27 cellular contexts compared by ENCODE assay signal in the genomic region with DNA sequence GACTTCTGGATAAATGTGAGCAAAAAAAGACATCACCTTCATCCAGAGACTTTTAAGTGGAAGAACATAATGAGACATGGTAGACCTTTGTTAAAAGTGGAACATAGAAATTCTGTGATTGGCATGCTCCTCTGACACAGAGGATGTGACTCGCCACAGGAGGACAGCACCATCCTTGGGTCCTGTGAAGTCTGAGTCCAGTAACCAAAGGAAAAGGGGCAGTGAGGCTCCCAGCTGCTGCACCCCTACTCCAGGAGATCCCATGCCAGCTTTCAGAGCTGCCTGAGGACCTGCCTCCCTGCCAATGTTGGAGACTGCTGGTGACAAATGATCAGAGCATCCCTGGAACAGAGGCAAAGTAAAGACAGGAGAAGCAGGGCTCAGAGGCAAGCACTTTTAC.
DNase-seq lines count a peak whose midpoint lies in the region; TF ChIP-seq lines count a peak whose summit lies in the region.
"Had no signal": no experiment of that assay in that cellular context is flagged by ENCODE, and none has a peak within 500 bp of the region (broad histone marks: within the 10 kb centered on the region; RNA-seq: fewer than 3 reads in every experiment).

No MANE protein-coding gene starts in this region.

- no peaks in the 10 kb centered on the region for H3K36me3 ChIP-seq in breast epithelium
- H3K36me3 ChIP-seq: cardiac muscle cell, right lobe of liver, SJSA1, uterus had no signal

- intact Hi-C loops in MCF 10A (cut with micrococcal nuclease) = no loop called here
- intact Hi-C loops in breast epithelium (cut with DNase I; ENCODE audit: low total_unique reads) = no loop called here

- POLR2A ChIA-PET in MCF 10A (lab: Yijun Ruan, JAX) = interaction anchor here (0.7 kb wide), 1 partner anchor 318 kb away, joined by 3 read pairs; no protein-coding TSS in a partner anchor
- POLR2A ChIA-PET in GM10248 (lab: Yijun Ruan, JAX) = no interaction called here

- no peaks in the 10 kb centered on the region for H3K9me3 Mint-ChIP-seq in MCF 10A (ENCODE audit: unreplicated experiment)
- H3K9me3 Mint-ChIP-seq: activated naive CD4-positive, alpha-beta T cell treated with anti-CD3 and anti-CD28 coated beads, Interleukin-2, amount 50 U/mL, for 24 hours; activated T-helper 1 cell treated with anti-CD3 and anti-CD28 coated beads, Interleukin-12 subunit alpha, Interleukin-12 subunit beta, Interleukin-2, Interleukin-4 antibody, amounts not matched to agents 30 ng/mL and 10 ng/mL and 1 ng/mL, durations not matched to agents 14 hours and 24 hours and 36 hours; neural crest cell; stimulated activated memory B cell treated with anti-CD40 and anti-IgM and Interleukin-4, amounts not matched to agents 10 μg/mL and 1 μg/mL and 100 μg/mL, for 72 hours had no signal

- no TSS peak for BruUV-seq in MCF 10A (replicated peaks; lab: Mats Ljungman, UMichigan)

- DNase-seq in MCF 10A (ENCODE audit: unreplicated experiment) (no peak), breast epithelium (ENCODE audit: low spot score in 2 of 2) (no peak), epithelial cell of esophagus (ENCODE audit: low read depth) (peak; percentile 50), midbrain (lab: John Stamatoyannopoulos, UW) (peak; percentile 51), GM10248 (ENCODE audit: extremely low spot score) (no peak), dermis blood vessel endothelial cell (no peak), islet precursor cell (no peak)
- no peak for DNase-seq in activated naive CD4-positive, alpha-beta T cell (lab: John Stamatoyannopoulos, UW)
- DNase-seq: activated CD4-positive, alpha-beta T cell treated with anti-CD3 and anti-CD28 coated beads, Interleukin-2, amount 50 U/mL, for 4 hours; activated CD8-positive, alpha-beta memory T cell treated with anti-CD3 and anti-CD28 coated beads, Interleukin-2, amount 50 U/mL, for 4 hours; AML-193; CD4-positive, alpha-beta memory T cell; left cardiac atrium; NCI-H1048; NCI-H187; NCI-H526; right lobe of liver; stimulated activated CD4-positive, alpha-beta T cell treated with anti-CD3 and anti-CD28 coated beads, Interleukin-4, amount 100 ng/mL, for 4 hours; T-helper 1 cell; testis; uterus had no signal

- H3K27ac Mint-ChIP-seq in MCF 10A (ENCODE audit: low read depth, unreplicated experiment) = peak overlapping the region; percentile 11
- H3K27ac Mint-ChIP-seq: activated naive CD4-positive, alpha-beta T cell treated with anti-CD3 and anti-CD28 coated beads, Interleukin-2, amount 50 U/mL, for 24 hours; activated T-helper 1 cell treated with anti-CD3 and anti-CD28 coated beads, Interleukin-12 subunit alpha, Interleukin-12 subunit beta, Interleukin-2, Interleukin-4 antibody, amounts not matched to agents 30 ng/mL and 10 ng/mL and 1 ng/mL, durations not matched to agents 14 hours and 24 hours and 36 hours; CD4-positive, alpha-beta memory T cell; stimulated activated memory B cell treated with anti-CD40 and anti-IgM and Interleukin-4, amounts not matched to agents 10 μg/mL and 1 μg/mL and 100 μg/mL, for 72 hours had no signal

- H3K4me1 ChIP-seq in breast epithelium = no peaks in the 10 kb centered on the region
- H3K4me1 ChIP-seq: right lobe of liver, SJSA1, testis, uterus had no signal

- CTCF ChIA-PET in MCF 10A (lab: Yijun Ruan, JAX) (no interaction called here), GM10248 (lab: Yijun Ruan, JAX) (no interaction called here)

- H3K9me3 ChIP-seq in breast epithelium = no peaks in the 10 kb centered on the region
- H3K9me3 ChIP-seq: right lobe of liver, SJSA1, testis, uterus had no signal

- TF ChIP-seq CTCF in MCF 10A (IDR thresholded peaks at IDR 0.05; ENCODE audit: unreplicated experiment) (no peak), breast epithelium (IDR thresholded peaks at IDR 0.05) (no peak), epithelial cell of esophagus (IDR thresholded peaks at IDR 0.05; ENCODE audit: insufficient read depth, low read depth, low read length, missing control alignments) (no peak), GM10248 (IDR thresholded peaks at IDR 0.05; ENCODE audit: control extremely low read depth, extremely low read depth, low read depth, missing control alignments) (no peak)

- no peaks in the 10 kb centered on the region for H3K27me3 ChIP-seq in breast epithelium
- H3K27me3 ChIP-seq: right lobe of liver, SJSA1, testis, uterus had no signal

- H3K4me3 Mint-ChIP-seq in MCF 10A (ENCODE audit: unreplicated experiment) = no peak overlapping the region
- H3K4me3 Mint-ChIP-seq: activated naive CD4-positive, alpha-beta T cell treated with anti-CD3 and anti-CD28 coated beads, Interleukin-2, amount 50 U/mL, for 24 hours; activated T-helper 1 cell treated with anti-CD3 and anti-CD28 coated beads, Interleukin-12 subunit alpha, Interleukin-12 subunit beta, Interleukin-2, Interleukin-4 antibody, amounts not matched to agents 30 ng/mL and 10 ng/mL and 1 ng/mL, durations not matched to agents 14 hours and 24 hours and 36 hours; CD4-positive, alpha-beta memory T cell; neural crest cell; stimulated activated memory B cell treated with anti-CD40 and anti-IgM and Interleukin-4, amounts not matched to agents 10 μg/mL and 1 μg/mL and 100 μg/mL, for 72 hours had no signal

- H3K4me3 ChIP-seq in breast epithelium (no peak overlapping the region), epithelial cell of esophagus (ENCODE audit: low read length) (no peak overlapping the region)
- H3K4me3 ChIP-seq: cardiac muscle cell, right lobe of liver, SJSA1, testis, uterus had no signal

- H3K36me3 Mint-ChIP-seq in MCF 10A (ENCODE audit: insufficient read depth, unreplicated experiment) = no peaks in the 10 kb centered on the region
- H3K36me3 Mint-ChIP-seq: activated naive CD4-positive, alpha-beta T cell treated with anti-CD3 and anti-CD28 coated beads, Interleukin-2, amount 50 U/mL, for 24 hours; CD4-positive, alpha-beta memory T cell; stimulated activated memory B cell treated with anti-CD40 and anti-IgM and Interleukin-4, amounts not matched to agents 10 μg/mL and 1 μg/mL and 100 μg/mL, for 72 hours had no signal

- no peaks in the 10 kb centered on the region for H3K27me3 Mint-ChIP-seq in MCF 10A (ENCODE audit: insufficient read depth, unreplicated experiment)
- H3K27me3 Mint-ChIP-seq: activated naive CD4-positive, alpha-beta T cell treated with anti-CD3 and anti-CD28 coated beads, Interleukin-2, amount 50 U/mL, for 24 hours; stimulated activated memory B cell treated with anti-CD40 and anti-IgM and Interleukin-4, amounts not matched to agents 10 μg/mL and 1 μg/mL and 100 μg/mL, for 72 hours had no signal

- H3K27ac ChIP-seq in breast epithelium = no peak overlapping the region
- H3K27ac ChIP-seq: cardiac muscle cell, right lobe of liver, SJSA1, testis, uterus had no signal

- peaks cover 42% of the 10 kb centered on the region for H3K4me1 Mint-ChIP-seq in MCF 10A (ENCODE audit: insufficient read depth, unreplicated experiment)
- H3K4me1 Mint-ChIP-seq: activated naive CD4-positive, alpha-beta T cell treated with anti-CD3 and anti-CD28 coated beads, Interleukin-2, amount 50 U/mL, for 24 hours; CD4-positive, alpha-beta memory T cell; stimulated activated memory B cell treated with anti-CD40 and anti-IgM and Interleukin-4, amounts not matched to agents 10 μg/mL and 1 μg/mL and 100 μg/mL, for 72 hours had no signal

- no peak for TF ChIP-seq POLR2A in breast epithelium (IDR thresholded peaks at IDR 0.05)

Comparison
In these comparisons a context has a peak if more than half of its experiments do, and no peak if none do; other contexts are left out.
1. DNase-seq: peak in epithelial cell of esophagus (single experiment) and midbrain (single experiment); none in MCF 10A (single experiment), breast epithelium (0 of 2), GM10248 (single experiment), dermis blood vessel endothelial cell (single experiment), islet precursor cell (single experiment) and activated naive CD4-positive, alpha-beta T cell (0 of 4).